ENCODE assay signal across 18 cellular contexts in genomic region chr6:34298941-34299340, GRCh38. TPM values are rescaled to one million over a fixed set of nuclear protein-coding genes. Genes with fewer than 3 reads are reported as not detected.
A peak's percentile ranks its signal among the peaks of the same experiment; 100 is the strongest.
DNase-seq lines count a peak whose midpoint lies in the region; ATAC-seq, FAIRE-seq and TF ChIP-seq lines count a peak whose summit lies in the region.
"Had no signal": no experiment of that assay in that cellular context is flagged by ENCODE, and none has a peak within 500 bp of the region (broad histone marks: within the 10 kb centered on the region; RNA-seq: fewer than 3 reads in every experiment).

No MANE protein-coding gene starts in this region.

- in situ Hi-C loops in G401 (cut with HindIII; ENCODE audit: low sequenced_read_pairs) (no loop called here), GM12878 (cut with MboI) (no loop called here)

- BruUV-seq in GM12878 (replicated peaks; lab: Mats Ljungman, UMichigan) = no TSS peak

- no peak for ATAC-seq in GM12878
- ATAC-seq in psoas muscle = peak in 1 of 4 donors; percentile 31
- ATAC-seq in GM21528 (IDR thresholded peaks at IDR 0.05; ENCODE audit: low FRiP score, unreplicated experiment) = no peak

- H3K4me2 ChIP-seq in GM12878 (ENCODE audit: control insufficient read depth, insufficient read depth) = no peak overlapping the region
- H3K4me2 ChIP-seq: KMS-11 had no signal

- no peak for TF ChIP-seq CTCF in GM12878 (IDR thresholded peaks at IDR 0.05 in 2 of 3, conservative IDR thresholded peaks at IDR 0.05 in 1 of 3; ENCODE audit: control insufficient read depth in 2 of 3, extremely low read depth in 1 of 3, insufficient read depth in 1 of 3, low read depth in 3 of 3, low read length in 3 of 3)
- TF ChIP-seq CTCF in right atrium auricular region (IDR thresholded peaks at IDR 0.05) = no peak
- TF ChIP-seq CTCF in psoas muscle (IDR thresholded peaks at IDR 0.05) = no peak

- H3K4me3 ChIP-seq in GM12878 (no peak overlapping the region), right atrium auricular region (no peak overlapping the region), psoas muscle (peak overlapping the region; percentile 8)
- H3K4me3 ChIP-seq: SK-N-MC had no signal

- SMC1A ChIA-PET in GM12878 (lab: Charles Lee; ENCODE audit: uncharacterized antibody, unreplicated experiment) = interaction anchor here (1.1 to 3.6 kb wide), 5 partner anchors 34 to 117 kb away, joined by 3 to 15 read pairs (median 9); partner anchors contain the start of gene SMIM29

- POLR2A ChIA-PET in GM12878 (lab: Charles Lee) = interaction anchor here (0.6 to 0.7 kb wide), 3 partner anchors 14 to 261 kb away, joined by 3 to 4 read pairs (median 4); no protein-coding TSS in a partner anchor

- intact Hi-C loops in GM12878 (cut with micrococcal nuclease; ENCODE audit: unreplicated experiment) (loop anchor here (5.0 kb wide), 1 partner anchor 93 kb away; the partner anchor contains the start of gene NUDT3), psoas muscle (cut with DNase I) (loop anchor here in 1 of 2 donors (5.0 kb wide), 1 partner anchor 93 kb away; the partner anchor contains the start of gene NUDT3)

- H3K27ac ChIP-seq in GM12878 (ENCODE audit: control insufficient read depth, insufficient read depth) (0 out of 2 replicates have a peak overlapping the region, but pooled peaks have one; percentile 9), right atrium auricular region (peak overlapping the region; percentile 66 to 79), psoas muscle (peak overlapping the region; percentile 87)
- H3K27ac ChIP-seq: KMS-11, SK-N-MC had no signal

- RAD21 ChIA-PET in GM12878 (lab: Charles Lee; ENCODE audit: unreplicated experiment) = interaction anchor here (1.4 to 2.0 kb wide), 2 partner anchors 12 to 64 kb away, joined by 3 to 5 read pairs; no protein-coding TSS in a partner anchor

- H3K4me1 ChIP-seq in GM12878 (ENCODE audit: control insufficient read depth, insufficient read depth, low read length) (peaks cover 51% of the 10 kb centered on the region), right atrium auricular region (peaks cover 0 to 49% of the 10 kb centered on the region in 2 donors), psoas muscle (peaks cover 60% of the 10 kb centered on the region)

- no peaks in the 10 kb centered on the region; a peak in 1 of 4 replicates for H3K36me3 ChIP-seq in GM12878 (ENCODE audit: control insufficient read depth in 2 of 2, insufficient read depth in 2 of 2, low read length in 1 of 2)
- H3K36me3 ChIP-seq in right atrium auricular region = peaks cover 13% of the 10 kb centered on the region
- H3K36me3 ChIP-seq in psoas muscle (ENCODE audit: insufficient read depth in 1 of 2, low read depth in 1 of 2) = peaks cover 0 to 15% of the 10 kb centered on the region in 2 donors

- no peak for TF ChIP-seq EP300 in GM12878 (IDR thresholded peaks at IDR 0.05; ENCODE audit: borderline replicate concordance in 1 of 2, control insufficient read depth in 1 of 2, low read depth in 2 of 2, low read length in 2 of 2)

- no peak overlapping the region for H3K9ac ChIP-seq in GM12878 (ENCODE audit: control insufficient read depth, insufficient read depth, low read length)
- H3K9ac ChIP-seq: KMS-11 had no signal

- H3K9me3 ChIP-seq in GM12878 (replicated peaks; ENCODE audit: control insufficient read depth, insufficient read depth, low read length) = no peaks in the 10 kb centered on the region
- no peaks in the 10 kb centered on the region for H3K9me3 ChIP-seq in right atrium auricular region
- no peaks in the 10 kb centered on the region for H3K9me3 ChIP-seq in psoas muscle

- peaks cover 12% of the 10 kb centered on the region for H3K79me2 ChIP-seq in GM12878 (ENCODE audit: control insufficient read depth, insufficient read depth, low read length)

- no peak for TF ChIP-seq POLR2A in GM12878 (IDR thresholded peaks at IDR 0.05; ENCODE audit: low read depth, low read length)

- no peaks in the 10 kb centered on the region for H3K27me3 ChIP-seq in GM12878 (replicated peaks in 1 of 2; ENCODE audit: control insufficient read depth in 2 of 2, insufficient read depth in 2 of 2, low read length in 1 of 2)
- no peaks in the 10 kb centered on the region for H3K27me3 ChIP-seq in right atrium auricular region
- no peaks in the 10 kb centered on the region for H3K27me3 ChIP-seq in psoas muscle (ENCODE audit: insufficient read depth in 3 of 3, low read length in 2 of 3)

- CTCF ChIA-PET in GM12878 (lab: Yijun Ruan, JAX) = interaction anchor here (1.0 kb wide), 1 partner anchor 27 kb away, joined by 3 read pairs; no protein-coding TSS in a partner anchor

- no peaks in the 10 kb centered on the region for H4K20me1 ChIP-seq in GM12878 (ENCODE audit: control insufficient read depth, insufficient read depth)

- FAIRE-seq in GM12878 (lab: Jason Lieb, UNC) = no peak
- FAIRE-seq: HepG2 had no signal

- no peak overlapping the region for H2AFZ ChIP-seq in GM12878 (ENCODE audit: control insufficient read depth, low read depth, low read length)

- 64% methylated on average over 2 of the region's 2 CpGs for WGBS in GM12878 (ENCODE audit: insufficient coverage, insufficient replicate concordance, low lambda C conversion rate, missing lambda C conversion rate)
- 28 to 47% (median 37%) methylated on average over 2 of the region's 2 CpGs for WGBS in psoas muscle, 3 donors

- DNase-seq in G401 (ENCODE audit: low spot score) = peak; percentile 17
- no peak for DNase-seq in GM12878 (ENCODE audit: low read depth, low spot score)
- DNase-seq in right atrium auricular region (ENCODE audit: low spot score) = no peak
- no peak for DNase-seq in psoas muscle
- DNase-seq in SW480 (ENCODE audit: low spot score) = no peak
- no peak for DNase-seq in COR-L47 (lab: John Stamatoyannopoulos, UW)
- DNase-seq: AML-193; CD4-positive, alpha-beta T cell; DMS79; HFFc6; NCI-H1048; NCI-H1436 treated with DMSO at 0.1 percent for 48 hours; NCI-H2029 treated with DMSO at 0.1 percent for 48 hours; NCI-H524 had no signal

- no peak for TF ChIP-seq RAD21 in GM12878 (IDR thresholded peaks at IDR 0.05; ENCODE audit: insufficient read depth, low read depth, low read length)

TF ChIP-seq in GM12878, 131 proteins besides CTCF, POLR2A, EP300 and RAD21 (continues in another document):
- TF ChIP-seq HSF1 (IDR thresholded peaks at IDR 0.05; ENCODE audit: low read depth, low read length) = no peak
- TF ChIP-seq SMAD5 (IDR thresholded peaks at IDR 0.05; ENCODE audit: low read depth) = no peak

RNA-seq across cellular contexts. Expression of gene SMIM29, which starts 50.1 kb away (rescaled TPM):
- total RNA-seq in G401 (2014; rRNA removed; shearing (Covaris generic)) = 15.0 and 17.2 TPM in 2 replicates
- total RNA-seq in GM12878 (2013; cell fraction: nucleolus; rRNA removed) = 7.9 and 8.8 TPM in 2 replicates
- 26.9 and 27.7 TPM in 2 replicates for total RNA-seq in GM12878 (2014; rRNA removed)
- total RNA-seq in GM12878 (2014; rRNA removed; fragmentation: Illumina TruSeq; extraction: Trizol) = 6.8 and 9.0 TPM in 2 replicates
- total RNA-seq in GM12878 (2021) = 17.6 and 19.9 TPM in 2 replicates
- 10.5 TPM for polyA plus RNA-seq in GM12878 (2011; ENCODE audit: low read depth)
- polyA plus RNA-seq in GM12878 (2011; rRNA removed) = 5.9 and 12.5 TPM in 2 replicates
- 22.8 and 29.5 TPM in 2 replicates for polyA plus RNA-seq in GM12878 (2011; cell fraction: cytosol; rRNA removed)
- 19.6 and 24.9 TPM in 2 replicates for polyA plus RNA-seq in GM12878 (2011; cell fraction: nucleus; rRNA removed)
- polyA plus RNA-seq in GM12878 (2012) = 18.4 and 20.4 TPM in 2 replicates
- 0.65 and 8.7 TPM in 2 replicates for polyA plus RNA-seq in GM12878 (2014; fragmentation: Illumina TruSeq; extraction: Trizol)
- 1 to 10 TPM; 7.1 to 8.4 TPM for polyA plus RNA-seq in GM12878 (2014; fragmentation: Nextera tagmentation; extraction: Ambion mirVana)
- 25.3 and 26.9 TPM in 2 replicates for polyA plus RNA-seq in GM12878 (2014; rRNA removed)
- 10 to 100 TPM; 27.2 to 30.0 TPM for polyA plus RNA-seq in GM12878 (2016; fragmentation: Nextera tagmentation; extraction: Ambion mirVana)
- polyA minus RNA-seq in GM12878 (2011; rRNA and poly(A)+ RNA removed) = 7.7 and 15.6 TPM in 2 replicates
- 5.9 and 6.4 TPM in 2 replicates for polyA minus RNA-seq in GM12878 (2011; cell fraction: cytosol; rRNA and poly(A)+ RNA removed)
- polyA minus RNA-seq in GM12878 (2011; cell fraction: nucleus; rRNA and poly(A)+ RNA removed) = 17.4 and 25.5 TPM in 2 replicates
- total RNA-seq in right atrium auricular region = 10 to 100 TPM; 21.7 to 29.4 TPM
- 10 to 100 TPM; 14.4 to 59.4 (median 31.5) TPM for total RNA-seq in psoas muscle
- polyA plus RNA-seq in psoas muscle = 100 to 1,000 TPM in 1 of 3 donors, 10 to 100 TPM in 2; 24.6 to 100 (median 44.1) TPM

Comparison
In these comparisons a context has a peak if more than half of its experiments do, and no peak if none do; other contexts are left out.
1. H3K27ac ChIP-seq: peak in every context shown above with its lines; median percentile 87 in psoas muscle; 72 in right atrium auricular region; 9 in GM12878.